In genomic region chrX:153379971-153380581, GRCh38 we compare ENCODE assay signal across 28 cellular contexts. TPM values are rescaled to one million over a fixed set of nuclear protein-coding genes. Genes with fewer than 3 reads are reported as not detected.
DNase-seq lines count a peak whose midpoint lies in the region; ATAC-seq, FAIRE-seq and TF ChIP-seq lines count a peak whose summit lies in the region.
"Had no signal": no experiment of that assay in that cellular context is flagged by ENCODE, and none has a peak within 500 bp of the region (broad histone marks: within the 10 kb centered on the region; RNA-seq: fewer than 3 reads in every experiment).

No MANE protein-coding gene starts in this region.

- H3K27me3 ChIP-seq in A673 (replicated peaks; ENCODE audit: insufficient read depth, low read depth, low read length, poor library complexity) = no peaks in the 10 kb centered on the region
- no peaks in the 10 kb centered on the region; a peak in 1 of 5 replicates for H3K27me3 ChIP-seq in K562 (ENCODE audit: control insufficient read depth in 2 of 2, insufficient read depth in 2 of 2, low read length in 2 of 2)
- H3K27me3 ChIP-seq: body of pancreas, transverse colon had no signal

- H3K9ac ChIP-seq in K562 (ENCODE audit: insufficient read depth in 1 of 2, low read depth in 2 of 2, low read length in 2 of 2) = peak overlapping the region in 1 of 2 experiments; percentile 23; a peak in 1 of 4 replicates

- H3K36me3 ChIP-seq in A673 (ENCODE audit: insufficient read depth, low read length, poor library complexity, severe bottlenecking) (no peaks in the 10 kb centered on the region), K562 (ENCODE audit: control insufficient read depth, insufficient read depth, low read length) (no peaks in the 10 kb centered on the region)
- H3K36me3 ChIP-seq: esophagus muscularis mucosa, transverse colon had no signal

- H3K4me2 ChIP-seq in K562 (ENCODE audit: insufficient read depth, low read length) = peak overlapping the region; percentile 18; the same call in 1 of the 2 replicates
- H3K4me2 ChIP-seq: PC-9 had no signal

- H3K9me3 ChIP-seq in A673 (ENCODE audit: low read depth, low read length, poor library complexity, severe bottlenecking) = no peaks in the 10 kb centered on the region
- H3K9me3 ChIP-seq in K562 (replicated peaks; ENCODE audit: control insufficient read depth, insufficient read depth, low read depth, low read length) = peaks cover 6% of the 10 kb centered on the region; the same call in 1 of the 2 replicates
- H3K9me3 ChIP-seq: body of pancreas, transverse colon had no signal

- POLR2A ChIA-PET in A673 (lab: Charles Lee; ENCODE audit: low non-redundant PET) (no interaction called here), K562 (lab: Yijun Ruan, JAX) (no interaction called here)

- no peaks in the 10 kb centered on the region for H3K4me1 ChIP-seq in A673 (ENCODE audit: insufficient read depth, low read length, poor library complexity, severe bottlenecking)
- peaks cover 33% of the 10 kb centered on the region in 2 experiments for H3K4me1 ChIP-seq in K562 (replicated peaks in 1 of 2; ENCODE audit: control insufficient read depth in 2 of 2, insufficient read depth in 2 of 2, low read length in 2 of 2)
- H3K4me1 ChIP-seq: transverse colon had no signal

- H3K27ac ChIP-seq in A673 (ENCODE audit: low read depth, low read length, poor library complexity, severe bottlenecking) (no peak overlapping the region), K562 (ENCODE audit: extremely low read depth, low read depth, low read length) (peak overlapping the region; percentile 43; the same call in 2 of the 3 replicates)
- H3K27ac ChIP-seq: esophagus muscularis mucosa, PC-9, transverse colon had no signal

- H3K4me3 ChIP-seq in A673 (ENCODE audit: low read depth, low read length, poor library complexity, severe bottlenecking) (no peak overlapping the region), K562 (no peak overlapping the region)
- H3K4me3 ChIP-seq: body of pancreas, esophagus muscularis mucosa, PC-9, transverse colon had no signal

- FAIRE-seq in K562 (lab: Jason Lieb, UNC) = peak; percentile 54
- FAIRE-seq in RCC 7860 (lab: Jason Lieb, UNC) = no peak
- FAIRE-seq: frontal cortex had no signal

- no peak for TF ChIP-seq RAD21 in K562 (CRISPR knock-in tag; conservative IDR thresholded peaks at IDR 0.05 in 1 of 2, IDR thresholded peaks at IDR 0.05 in 1 of 2)

- CTCF ChIA-PET in A673 (lab: Charles Lee) (interaction anchor here (0.6 kb wide), 1 partner anchor 12 kb away, joined by 7 read pairs; no protein-coding TSS in a partner anchor), K562 (lab: Yijun Ruan, JAX; ENCODE audit: low intra/inter-chr PET ratio) (no interaction called here)

- DNase-seq in A673 (ENCODE audit: low spot score) = peak; percentile 14
- peak; percentile 36 for DNase-seq in DMS79 (lab: John Stamatoyannopoulos, UW)
- peak in 2 of 4 experiments; percentile 30 to 65 for DNase-seq in K562 (ENCODE audit: extremely low read depth in 1 of 4, low spot score in 3 of 4)
- peak; percentile 35 for DNase-seq in left ventricle myocardium superior
- DNase-seq in RCC 7860 (ENCODE audit: low spot score) = no peak
- DNase-seq: activated gamma-delta T cell; body of pancreas; CD4-positive, CD25-positive, alpha-beta regulatory T cell; effector memory CD8-positive, alpha-beta T cell; hippocampal formation; immature natural killer cell; IMR-90; NCI-H146; NCI-H2227 treated with DMSO at 0.1 percent for 48 hours; PC-9; SIG-M5; stimulated activated naive CD8-positive, alpha-beta T cell treated with anti-CD3 and anti-CD28 coated beads, Interleukin-15, amount 100 ng/mL, for 72 hours; T-helper 1 cell; transverse colon had no signal

- no peaks in the 10 kb centered on the region for H3K9me1 ChIP-seq in K562 (ENCODE audit: control insufficient read depth, insufficient read depth, low read length)

- TF ChIP-seq EP300 in K562 (IDR thresholded peaks at IDR 0.05; ENCODE audit: low read length) = peak; percentile 64; the same call in 1 of the 2 replicates

- TF ChIP-seq CTCF in A673 (conservative IDR thresholded peaks at IDR 0.05; ENCODE audit: low read depth, low read length) (no peak), K562 (IDR thresholded peaks at IDR 0.05 in 2 of 3, conservative IDR thresholded peaks at IDR 0.05 in 1 of 3; ENCODE audit: insufficient read depth in 2 of 3, low read depth in 1 of 3, low read length in 3 of 3) (no peak)

- intact Hi-C loops in A673 (cut with micrococcal nuclease; ENCODE audit: unreplicated experiment) = no loop called here
- intact Hi-C loops in K562 (cut with micrococcal nuclease) = loop anchor here (5.0 kb wide), 1 partner anchor 43 kb away; no protein-coding TSS in a partner anchor
- intact Hi-C loops in left ventricle myocardium superior (cut with micrococcal nuclease) = no loop called here

- in situ Hi-C loops in K562 (cut with MboI) = no loop called here

- no peaks in the 10 kb centered on the region for H4K20me1 ChIP-seq in K562 (replicated peaks; ENCODE audit: control insufficient read depth, insufficient read depth, low read length)

- BruUV-seq in A673 (replicated peaks; lab: Mats Ljungman, UMichigan) = no TSS peak
- BruUV-seq in K562 (replicated peaks; lab: Mats Ljungman, UMichigan) = no TSS peak

- H3K79me2 ChIP-seq in K562 (ENCODE audit: control insufficient read depth, insufficient read depth, low read length) = no peaks in the 10 kb centered on the region

- ATAC-seq in K562 (peak; percentile 39), left ventricle myocardium superior (peak; percentile 87), HG02610 (IDR thresholded peaks at IDR 0.05; ENCODE audit: unreplicated experiment) (no peak), GM19455 (IDR thresholded peaks at IDR 0.05; ENCODE audit: unreplicated experiment) (no peak), HG03378 (IDR thresholded peaks at IDR 0.05; ENCODE audit: unreplicated experiment) (no peak)
- ATAC-seq: body of pancreas; effector memory CD8-positive, alpha-beta T cell; stimulated activated naive CD8-positive, alpha-beta T cell treated with anti-CD3 and anti-CD28 coated beads, Interleukin-15, amount 100 ng/mL, for 72 hours had no signal

- TF ChIP-seq POLR2A in K562 (conservative IDR thresholded peaks at IDR 0.05) = no peak

- H2AFZ ChIP-seq in K562 (ENCODE audit: low read depth, low read length) = peak overlapping the region; percentile 70
- H2AFZ ChIP-seq: PC-9 had no signal

- 34% methylated on average over 9 of the region's 13 CpGs for WGBS in K562 (ENCODE audit: insufficient coverage, low coverage, missing lambda C conversion rate)

RNA-seq across cellular contexts. Expression of gene PNMA6E, which starts 21.1 kb away (rescaled TPM):
- total RNA-seq in A673 (2021) (not detected in 2 replicates), K562 (2014; rRNA removed) (not detected in 2 replicates), K562 (2014; rRNA removed; fragmentation: Illumina TruSeq; extraction: Trizol) (not detected in 2 replicates), K562 (2015; rRNA removed; fragmentation: Illumina TruSeq; extraction: Trizol) (not detected in 2 replicates), K562 (2021) (not detected in 2 replicates), left ventricle myocardium superior (not detected)
- total RNA-seq in K562 (2011; cell fraction: chromatin; rRNA removed; ENCODE audit: low replicate concordance) = not detected in 2 replicates
- total RNA-seq in K562 (2011; cell fraction: nucleolus; rRNA removed) = not detected in 2 replicates
- not detected in 2 replicates for total RNA-seq in K562 (2011; cell fraction: nucleoplasm; rRNA removed)
- polyA plus RNA-seq in K562 (2011; rRNA removed) (not detected in 2 replicates), K562 (2014; fragmentation: Illumina TruSeq; extraction: Trizol) (not detected in 2 replicates), K562 (2014; fragmentation: Nextera tagmentation; extraction: Ambion mirVana) (not detected), K562 (2014; rRNA removed) (0.03 TPM in 1 of 2 replicates, not detected in the other)
- not detected in 2 replicates for polyA plus RNA-seq in K562 (2011; cell fraction: cytosol; rRNA removed)
- not detected in 2 replicates for polyA plus RNA-seq in K562 (2011; cell fraction: nucleus; rRNA removed)
- polyA plus RNA-seq in K562 (2012) = not detected in 2 replicates
- not detected in 2 replicates for polyA minus RNA-seq in K562 (2011; rRNA and poly(A)+ RNA removed)
- not detected in 2 replicates for polyA minus RNA-seq in K562 (2011; cell fraction: cytosol; rRNA and poly(A)+ RNA removed)
- not detected in 2 replicates for polyA minus RNA-seq in K562 (2011; cell fraction: nucleus; rRNA and poly(A)+ RNA removed)
- total RNA-seq: body of pancreas; CD4-positive, CD25-positive, alpha-beta regulatory T cell; esophagus muscularis mucosa; frontal cortex; IMR-90; mucosa of gallbladder; PC-9; posterior vena cava; transverse colon had no signal
- polyA plus RNA-seq: CD4-positive, CD25-positive, alpha-beta regulatory T cell; immature natural killer cell; IMR-90; neural cell had no signal

RNA-seq across cellular contexts. Expression of gene ZFP92, which starts 31.2 kb away (rescaled TPM):
- total RNA-seq in A673 (2021) (0.41 and 0.55 TPM in 2 replicates), K562 (2014; rRNA removed) (2.0 and 2.9 TPM in 2 replicates), K562 (2014; rRNA removed; fragmentation: Illumina TruSeq; extraction: Trizol) (1.5 and 1.8 TPM in 2 replicates), K562 (2015; rRNA removed; fragmentation: Illumina TruSeq; extraction: Trizol) (2.6 and 2.7 TPM in 2 replicates), K562 (2021) (3.3 and 3.5 TPM in 2 replicates), left ventricle myocardium superior (0.57 TPM)
- total RNA-seq in K562 (2011; cell fraction: chromatin; rRNA removed; ENCODE audit: low replicate concordance) = 3.0 and 4.1 TPM in 2 replicates
- total RNA-seq in K562 (2011; cell fraction: nucleolus; rRNA removed) = 2.5 and 2.8 TPM in 2 replicates
- 2.9 and 3.5 TPM in 2 replicates for total RNA-seq in K562 (2011; cell fraction: nucleoplasm; rRNA removed)
- polyA plus RNA-seq in K562 (2011; rRNA removed) (0.98 and 1.2 TPM in 2 replicates), K562 (2014; fragmentation: Illumina TruSeq; extraction: Trizol) (2.1 and 2.4 TPM in 2 replicates), K562 (2014; fragmentation: Nextera tagmentation; extraction: Ambion mirVana) (under 1 TPM; 0.32 to 0.34 TPM), K562 (2014; rRNA removed) (1.3 and 1.9 TPM in 2 replicates)
- 1.0 and 1.2 TPM in 2 replicates for polyA plus RNA-seq in K562 (2011; cell fraction: cytosol; rRNA removed)
- polyA plus RNA-seq in K562 (2011; cell fraction: nucleus; rRNA removed) = 2.0 and 3.1 TPM in 2 replicates
- 2.7 and 3.3 TPM in 2 replicates for polyA plus RNA-seq in K562 (2012)
- 1.4 TPM in 2 replicates for polyA minus RNA-seq in K562 (2011; rRNA and poly(A)+ RNA removed)
- 1.5 and 1.6 TPM in 2 replicates for polyA minus RNA-seq in K562 (2011; cell fraction: cytosol; rRNA and poly(A)+ RNA removed)
- polyA minus RNA-seq in K562 (2011; cell fraction: nucleus; rRNA and poly(A)+ RNA removed) = 0.94 and 1.7 TPM in 2 replicates
- total RNA-seq: PC-9 had no signal
- polyA plus RNA-seq: neural cell had no signal

RNA-seq across cellular contexts. Expression of gene ZNF275, which starts 46.1 kb away (rescaled TPM):
- total RNA-seq in A673 (2021) = 14.7 and 16.9 TPM in 2 replicates
- total RNA-seq in K562 (2011; cell fraction: chromatin; rRNA removed; ENCODE audit: low replicate concordance) = 32.0 and 37.4 TPM in 2 replicates
- total RNA-seq in K562 (2011; cell fraction: nucleolus; rRNA removed) = 18.6 and 21.2 TPM in 2 replicates
- total RNA-seq in K562 (2011; cell fraction: nucleoplasm; rRNA removed) = 29.5 and 33.1 TPM in 2 replicates
- 7.8 and 10.0 TPM in 2 replicates for total RNA-seq in K562 (2014; rRNA removed)
- total RNA-seq in K562 (2014; rRNA removed; fragmentation: Illumina TruSeq; extraction: Trizol) = 8.7 and 9.1 TPM in 2 replicates
- total RNA-seq in K562 (2015; rRNA removed; fragmentation: Illumina TruSeq; extraction: Trizol) = 12.3 and 12.5 TPM in 2 replicates
- 16.9 and 19.1 TPM in 2 replicates for total RNA-seq in K562 (2021)
- polyA plus RNA-seq in K562 (2011; rRNA removed) = 15.3 and 16.9 TPM in 2 replicates
- polyA plus RNA-seq in K562 (2011; cell fraction: cytosol; rRNA removed) = 14.6 and 17.9 TPM in 2 replicates
- polyA plus RNA-seq in K562 (2011; cell fraction: nucleus; rRNA removed) = 25.4 and 33.4 TPM in 2 replicates
- 12.2 and 20.2 TPM in 2 replicates for polyA plus RNA-seq in K562 (2012)
- polyA plus RNA-seq in K562 (2014; fragmentation: Illumina TruSeq; extraction: Trizol) = 15.0 and 17.4 TPM in 2 replicates
- 1 to 10 TPM; 2.1 to 3.1 TPM for polyA plus RNA-seq in K562 (2014; fragmentation: Nextera tagmentation; extraction: Ambion mirVana)
- polyA plus RNA-seq in K562 (2014; rRNA removed) = 12.0 and 13.6 TPM in 2 replicates
- polyA minus RNA-seq in K562 (2011; rRNA and poly(A)+ RNA removed) = 22.3 and 27.7 TPM in 2 replicates
- 11.3 and 14.6 TPM in 2 replicates for polyA minus RNA-seq in K562 (2011; cell fraction: cytosol; rRNA and poly(A)+ RNA removed)
- polyA minus RNA-seq in K562 (2011; cell fraction: nucleus; rRNA and poly(A)+ RNA removed) = 9.7 and 13.0 TPM in 2 replicates
- total RNA-seq in left ventricle myocardium superior = 6.1 TPM

RNA-seq across cellular contexts. Expression of gene PNMA6F, which starts 58.5 kb away (rescaled TPM):
- not detected in 2 replicates for total RNA-seq in A673 (2021)
- total RNA-seq in K562 (2011; cell fraction: chromatin; rRNA removed; ENCODE audit: low replicate concordance) = not detected in 2 replicates
- not detected in 2 replicates for total RNA-seq in K562 (2011; cell fraction: nucleolus; rRNA removed)
- not detected in 2 replicates for total RNA-seq in K562 (2011; cell fraction: nucleoplasm; rRNA removed)
- not detected in 2 replicates for total RNA-seq in K562 (2014; rRNA removed)
- not detected in 2 replicates for total RNA-seq in K562 (2014; rRNA removed; fragmentation: Illumina TruSeq; extraction: Trizol)
- total RNA-seq in K562 (2015; rRNA removed; fragmentation: Illumina TruSeq; extraction: Trizol) = not detected in 2 replicates
- total RNA-seq in K562 (2021) = not detected in 2 replicates
- not detected in 2 replicates for polyA plus RNA-seq in K562 (2011; rRNA removed)
- not detected in 2 replicates for polyA plus RNA-seq in K562 (2011; cell fraction: cytosol; rRNA removed)
- polyA plus RNA-seq in K562 (2011; cell fraction: nucleus; rRNA removed) = not detected in 2 replicates
- not detected in 2 replicates for polyA plus RNA-seq in K562 (2012)
- not detected in 2 replicates for polyA plus RNA-seq in K562 (2014; fragmentation: Illumina TruSeq; extraction: Trizol)
- not detected for polyA plus RNA-seq in K562 (2014; fragmentation: Nextera tagmentation; extraction: Ambion mirVana)
- not detected in 2 replicates for polyA plus RNA-seq in K562 (2014; rRNA removed)
- polyA minus RNA-seq in K562 (2011; rRNA and poly(A)+ RNA removed) = not detected in 2 replicates
- polyA minus RNA-seq in K562 (2011; cell fraction: cytosol; rRNA and poly(A)+ RNA removed) = not detected in 2 replicates
- not detected in 2 replicates for polyA minus RNA-seq in K562 (2011; cell fraction: nucleus; rRNA and poly(A)+ RNA removed)
- total RNA-seq in left ventricle myocardium superior = not detected
- total RNA-seq: body of pancreas; CD4-positive, CD25-positive, alpha-beta regulatory T cell; esophagus muscularis mucosa; IMR-90; lower leg skin; mucosa of gallbladder; PC-9; posterior vena cava; transverse colon had no signal
- polyA plus RNA-seq: CD4-positive, CD25-positive, alpha-beta regulatory T cell; immature natural killer cell; IMR-90 had no signal

Comparison
In these comparisons a context has a peak if more than half of its experiments do, and no peak if none do; other contexts are left out.
1. ATAC-seq: peak in K562 (single experiment) and left ventricle myocardium superior (single experiment); none in HG02610 (single experiment), GM19455 (single experiment) and HG03378 (single experiment).